ENCODE assay signal across 26 cellular contexts in genomic region chrX:150506020-150506419, GRCh38.
A peak's percentile ranks its signal among the peaks of the same experiment; 100 is the strongest.
DNase-seq lines count a peak whose midpoint lies in the region; ATAC-seq and TF ChIP-seq lines count a peak whose summit lies in the region.
"Had no signal": no experiment of that assay in that cellular context is flagged by ENCODE, and none has a peak within 500 bp of the region (broad histone marks: within the 10 kb centered on the region; RNA-seq: fewer than 3 reads in every experiment).

No MANE protein-coding gene starts in this region.

- H3K27me3 ChIP-seq in right cardiac atrium (ENCODE audit: control insufficient read depth, insufficient read depth) (no peaks in the 10 kb centered on the region), heart right ventricle (no peaks in the 10 kb centered on the region), iPS-20b (ENCODE audit: insufficient read depth, low read length) (no peaks in the 10 kb centered on the region)
- H3K27me3 ChIP-seq: Peyer's patch had no signal

- CTCF ChIA-PET in Calu3 (lab: Charles Lee) = no interaction called here

- H3K4me3 ChIP-seq in right cardiac atrium (ENCODE audit: low read length) (no peak overlapping the region), heart right ventricle (no peak overlapping the region), iPS-20b (ENCODE audit: low read length) (peak overlapping the region; percentile 51; the same call in 1 of the 2 replicates)
- H3K4me3 ChIP-seq: Peyer's patch, psoas muscle, thoracic aorta had no signal

- TF ChIP-seq CTCF in heart right ventricle (IDR thresholded peaks at IDR 0.05) (no peak), Calu3 (IDR thresholded peaks at IDR 0.05; ENCODE audit: unreplicated experiment) (no peak)

- no peaks in the 10 kb centered on the region for H3K4me1 Mint-ChIP-seq in Calu3 (ENCODE audit: low read depth, unreplicated experiment)
- H3K4me1 Mint-ChIP-seq: activated naive CD4-positive, alpha-beta T cell treated with anti-CD3 and anti-CD28 coated beads, Interleukin-2, amount 10 ng/mL, durations not matched to agents 7 days and 5 days had no signal

- WGBS in right cardiac atrium = 59% methylated on average over 2 of the region's 2 CpGs
- WGBS in heart right ventricle, 2 donors = 62 to 84% methylated on average over 2 of the region's 2 CpGs

- H3K9me3 ChIP-seq in right cardiac atrium (ENCODE audit: control insufficient read depth, low read length) (no peaks in the 10 kb centered on the region), heart right ventricle (no peaks in the 10 kb centered on the region), iPS-20b (ENCODE audit: insufficient read depth, low read depth, low read length) (no peaks in the 10 kb centered on the region)
- H3K9me3 ChIP-seq: Peyer's patch, psoas muscle, thoracic aorta had no signal

- H3K4me1 ChIP-seq in right cardiac atrium (ENCODE audit: control insufficient read depth, insufficient read depth, low read length) (peaks cover 7% of the 10 kb centered on the region), heart right ventricle (peaks cover 0 to 51% (median 11%) of the 10 kb centered on the region in 9 donors), iPS-20b (ENCODE audit: insufficient read depth, low read length) (peaks cover 19% of the 10 kb centered on the region; the same call in 1 of the 2 replicates)
- H3K4me1 ChIP-seq: Peyer's patch, psoas muscle had no signal

- intact Hi-C loops in right cardiac atrium (cut with DNase I) = no loop called here
- intact Hi-C loops in heart right ventricle (cut with DNase I) = loop anchor here in 1 of 10 donors (5.0 to 10.0 kb wide), 2 partner anchors 41 to 69 kb away; no protein-coding TSS in a partner anchor
- intact Hi-C loops in Calu3 (cut with micrococcal nuclease; ENCODE audit: unreplicated experiment) = no loop called here

- H3K36me3 ChIP-seq in heart right ventricle = no peaks in the 10 kb centered on the region
- no peaks in the 10 kb centered on the region for H3K36me3 ChIP-seq in iPS-20b (ENCODE audit: insufficient read depth, low read depth, low read length)
- H3K36me3 ChIP-seq: Peyer's patch, thoracic aorta had no signal

- no peak overlapping the region for H3K4me3 Mint-ChIP-seq in Calu3 (ENCODE audit: low read depth, unreplicated experiment)
- H3K4me3 Mint-ChIP-seq: activated CD8-positive, alpha-beta memory T cell treated with anti-CD3 and anti-CD28 coated beads, Interleukin-2, amount 10 ng/mL, durations not matched to agents 7 days and 5 days; activated naive CD4-positive, alpha-beta T cell treated with anti-CD3 and anti-CD28 coated beads, Interleukin-2, amount 10 ng/mL, durations not matched to agents 7 days and 5 days; activated T-cell treated with anti-CD3 and anti-CD28 coated beads, Interleukin-2, amount 50 U/mL, for 72 hours had no signal

- H3K27ac Mint-ChIP-seq in Calu3 (ENCODE audit: unreplicated experiment) = no peak overlapping the region
- H3K27ac Mint-ChIP-seq: activated CD8-positive, alpha-beta memory T cell treated with anti-CD3 and anti-CD28 coated beads, Interleukin-2, amount 10 ng/mL, durations not matched to agents 7 days and 5 days; activated naive CD4-positive, alpha-beta T cell treated with anti-CD3 and anti-CD28 coated beads, Interleukin-2, amount 10 ng/mL, durations not matched to agents 7 days and 5 days; activated T-cell treated with anti-CD3 and anti-CD28 coated beads, Interleukin-2, amount 50 U/mL, for 72 hours had no signal

- ATAC-seq in right cardiac atrium (no peak), heart right ventricle (no peak)
- ATAC-seq: activated CD8-positive, alpha-beta memory T cell treated with anti-CD3 and anti-CD28 coated beads, Interleukin-2, amount 10 ng/mL, durations not matched to agents 7 days and 5 days; activated T-cell treated with anti-CD3 and anti-CD28 coated beads, Interleukin-2, amount 50 U/mL, for 72 hours; left ventricle myocardium superior; psoas muscle; stimulated activated naive CD8-positive, alpha-beta T cell treated with anti-CD3 and anti-CD28 coated beads, Interleukin-15, Interleukin-2, amounts not matched to agents 100 U/mL and 50 U/mL, for 24 hours had no signal

- peak overlapping the region; percentile 80; the same call in 1 of the 2 replicates for H3K9ac ChIP-seq in iPS-20b (ENCODE audit: low read depth, low read length)

- no TSS peak for BruUV-seq in Calu3 (replicated peaks; lab: Mats Ljungman, UMichigan)

- H3K36me3 Mint-ChIP-seq in Calu3 (ENCODE audit: insufficient read depth, unreplicated experiment) = no peaks in the 10 kb centered on the region
- H3K36me3 Mint-ChIP-seq: activated CD8-positive, alpha-beta memory T cell treated with anti-CD3 and anti-CD28 coated beads, Interleukin-2, amount 10 ng/mL, durations not matched to agents 7 days and 5 days; activated naive CD4-positive, alpha-beta T cell treated with anti-CD3 and anti-CD28 coated beads, Interleukin-2, amount 10 ng/mL, durations not matched to agents 7 days and 5 days had no signal

- H3K27ac ChIP-seq in right cardiac atrium (ENCODE audit: low read length) = peak overlapping the region; percentile 30
- H3K27ac ChIP-seq in heart right ventricle = peak overlapping the region in 4 of 10 donors; percentile 25 to 85 (median 56)
- peak overlapping the region; percentile 68 for H3K27ac ChIP-seq in iPS-20b (ENCODE audit: low read length)
- H3K27ac ChIP-seq: HL-60 had no signal

- DNase-seq in right cardiac atrium (no peak), heart right ventricle (no peak), cerebellar cortex (ENCODE audit: low spot score) (peak; percentile 44), NCI-H748 (lab: John Stamatoyannopoulos, UW; ENCODE audit: unreplicated experiment) (no peak), RPMI8226 (no peak), Calu3 (no peak)
- no peak for DNase-seq in effector CD8-positive, alpha-beta T cell (lab: John Stamatoyannopoulos, UW)
- DNase-seq: activated CD4-positive, CD25-positive, alpha-beta regulatory T cell; activated CD8-positive, alpha-beta memory T cell treated with anti-CD3 and anti-CD28 coated beads, Interleukin-2, amount 10 ng/mL, durations not matched to agents 7 days and 5 days; activated naive CD4-positive, alpha-beta T cell treated with anti-CD3 and anti-CD28 coated beads, Interleukin-2, amount 10 ng/mL, durations not matched to agents 7 days and 5 days; activated T-cell treated with anti-CD3 and anti-CD28 coated beads, Interleukin-2, amount 50 U/mL, for 72 hours; effector memory CD4-positive, alpha-beta T cell; foreskin fibroblast; GF-D8; head of caudate nucleus; left ventricle myocardium superior; MV-4-11; NCI-H1694 treated with DMSO at 0.1 percent for 48 hours; NCI-H524 treated with DMSO at 0.1 percent for 48 hours; Peyer's patch; psoas muscle; stimulated activated naive CD8-positive, alpha-beta T cell treated with anti-CD3 and anti-CD28 coated beads, Interleukin-15, Interleukin-2, amounts not matched to agents 100 U/mL and 50 U/mL, for 24 hours; SW 1271 had no signal

- no peaks in the 10 kb centered on the region for H3K9me3 Mint-ChIP-seq in Calu3 (ENCODE audit: low read depth, unreplicated experiment)
- H3K9me3 Mint-ChIP-seq: activated naive CD4-positive, alpha-beta T cell treated with anti-CD3 and anti-CD28 coated beads, Interleukin-2, amount 10 ng/mL, durations not matched to agents 7 days and 5 days; activated T-cell treated with anti-CD3 and anti-CD28 coated beads, Interleukin-2, amount 50 U/mL, for 72 hours had no signal

- H3K27me3 Mint-ChIP-seq in Calu3 (ENCODE audit: unreplicated experiment) = no peaks in the 10 kb centered on the region
- H3K27me3 Mint-ChIP-seq: activated CD8-positive, alpha-beta memory T cell treated with anti-CD3 and anti-CD28 coated beads, Interleukin-2, amount 10 ng/mL, durations not matched to agents 7 days and 5 days; activated naive CD4-positive, alpha-beta T cell treated with anti-CD3 and anti-CD28 coated beads, Interleukin-2, amount 10 ng/mL, durations not matched to agents 7 days and 5 days had no signal
